7 cellular contexts compared by ENCODE assay signal in genomic region chrX:150310417-150310816, GRCh38.
"Had no signal": no experiment of that assay in that cellular context is flagged by ENCODE, and none has a peak within 500 bp of the region (broad histone marks: within the 10 kb centered on the region; RNA-seq: fewer than 3 reads in every experiment).

No MANE protein-coding gene starts in this region.

- H3K9me3 ChIP-seq: HAP-1 had no signal

- FAIRE-seq: HTR-8/SVneo, K562 had no signal

- H3K9ac ChIP-seq: GM23248 had no signal

- H3K4me3 ChIP-seq: GM23248, HAP-1, K562 had no signal

- H3K27ac ChIP-seq: GM23248 had no signal

- H2AFZ ChIP-seq: GM23248 had no signal

- H3K36me3 ChIP-seq: HAP-1 had no signal

- DNase-seq: GM23248, GOT3, H7, IMR-90 had no signal

- H3K4me1 ChIP-seq: HAP-1 had no signal
